ENCODE assay signal across 17 cellular contexts in the genomic region with DNA sequence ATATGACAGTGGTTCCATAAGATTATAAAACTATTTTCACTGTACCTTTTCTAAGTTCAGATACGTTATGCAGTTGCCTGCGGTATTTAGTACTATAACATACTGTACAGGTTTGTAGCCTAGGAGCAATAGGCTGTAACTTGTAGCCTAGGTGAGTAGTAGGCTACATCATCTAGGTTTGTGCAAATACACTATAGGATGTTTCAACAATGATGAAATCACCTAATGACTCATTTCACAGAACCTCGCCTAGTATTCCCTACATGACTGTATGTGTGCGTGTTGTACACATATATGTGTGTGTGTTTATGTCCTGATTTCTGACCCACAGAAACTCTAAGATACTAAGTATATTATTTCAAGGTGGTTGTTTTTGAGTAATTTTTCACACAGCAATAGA.
DNase-seq lines count a peak whose midpoint lies in the region; ATAC-seq and FAIRE-seq lines count a peak whose summit lies in the region.
"Had no signal": no experiment of that assay in that cellular context is flagged by ENCODE, and none has a peak within 500 bp of the region (broad histone marks: within the 10 kb centered on the region; RNA-seq: fewer than 3 reads in every experiment).

No MANE protein-coding gene starts in this region.

- H3K27ac Mint-ChIP-seq in activated T-cell treated with anti-CD3 and anti-CD28 coated beads, Interleukin-2, amount 50 U/mL, for 72 hours = no peak overlapping the region
- no peak overlapping the region for H3K27ac Mint-ChIP-seq in stimulated activated naive CD8-positive, alpha-beta T cell treated with anti-CD3 and anti-CD28 coated beads, Interleukin-15, amount 100 ng/mL, for 72 hours
- H3K27ac Mint-ChIP-seq: nephron progenitor cell had no signal

- no peak overlapping the region for H3K4me3 Mint-ChIP-seq in activated T-cell treated with anti-CD3 and anti-CD28 coated beads, Interleukin-2, amount 50 U/mL, for 72 hours
- H3K4me3 Mint-ChIP-seq in stimulated activated naive CD8-positive, alpha-beta T cell treated with anti-CD3 and anti-CD28 coated beads, Interleukin-15, amount 100 ng/mL, for 72 hours = no peak overlapping the region
- H3K4me3 Mint-ChIP-seq: nephron progenitor cell had no signal

- FAIRE-seq in RCC 7860 (lab: Jason Lieb, UNC) = no peak

- no peaks in the 10 kb centered on the region for H3K9me3 Mint-ChIP-seq in activated T-cell treated with anti-CD3 and anti-CD28 coated beads, Interleukin-2, amount 50 U/mL, for 72 hours
- H3K9me3 Mint-ChIP-seq in stimulated activated naive CD8-positive, alpha-beta T cell treated with anti-CD3 and anti-CD28 coated beads, Interleukin-15, amount 100 ng/mL, for 72 hours = no peaks in the 10 kb centered on the region
- H3K9me3 Mint-ChIP-seq: nephron progenitor cell had no signal

- H3K4me1 Mint-ChIP-seq in activated T-cell treated with anti-CD3 and anti-CD28 coated beads, Interleukin-2, amount 50 U/mL, for 72 hours (ENCODE audit: low read depth) = no peaks in the 10 kb centered on the region
- H3K4me1 Mint-ChIP-seq in stimulated activated naive CD8-positive, alpha-beta T cell treated with anti-CD3 and anti-CD28 coated beads, Interleukin-15, amount 100 ng/mL, for 72 hours = peaks cover 6% of the 10 kb centered on the region
- H3K4me1 Mint-ChIP-seq: nephron progenitor cell had no signal

- DNase-seq in activated T-cell treated with anti-CD3 and anti-CD28 coated beads, Interleukin-2, amount 50 U/mL, for 72 hours = no peak
- DNase-seq in activated T-cell treated with anti-CD3 and anti-CD28 coated beads for 4 hours (no peak), RCC 7860 (ENCODE audit: low spot score) (peak; percentile 20), germinal center (ENCODE audit: low spot score) (no peak), activated gamma-delta T cell (lab: John Stamatoyannopoulos, UW) (no peak)
- DNase-seq in stimulated activated naive CD8-positive, alpha-beta T cell treated with anti-CD3 and anti-CD28 coated beads, Interleukin-15, amount 100 ng/mL, for 72 hours = no peak
- DNase-seq: activated CD4-positive, CD25-positive, alpha-beta regulatory T cell; activated effector memory CD4-positive, alpha-beta T cell treated with anti-CD3 and anti-CD28 coated beads, Interleukin-2, amount 50 U/mL, for 16 hours; anterior cingulate cortex; NCI-H1048; NCI-H2029 treated with DMSO at 0.1 percent for 48 hours; NCI-H446 treated with DMSO at 0.1 percent for 48 hours; nephron progenitor cell; psoas muscle; spleen had no signal

- ATAC-seq in activated T-cell treated with anti-CD3 and anti-CD28 coated beads, Interleukin-2, amount 50 U/mL, for 72 hours (replicated peaks in 1 of 2) = peak; percentile 85 to 98
- ATAC-seq in esophagus mucosa (peak; percentile 98), HG02642 (IDR thresholded peaks at IDR 0.05; ENCODE audit: poor library complexity, unreplicated experiment) (no peak)
- ATAC-seq in stimulated activated naive CD8-positive, alpha-beta T cell treated with anti-CD3 and anti-CD28 coated beads, Interleukin-15, amount 100 ng/mL, for 72 hours = peak; percentile 74
- ATAC-seq: psoas muscle had no signal

- H3K36me3 Mint-ChIP-seq in activated T-cell treated with anti-CD3 and anti-CD28 coated beads, Interleukin-2, amount 50 U/mL, for 72 hours (ENCODE audit: insufficient read depth in 2 of 2) = no peaks in the 10 kb centered on the region

- peaks cover 12% of the 10 kb centered on the region for H3K27me3 Mint-ChIP-seq in activated T-cell treated with anti-CD3 and anti-CD28 coated beads, Interleukin-2, amount 50 U/mL, for 72 hours (ENCODE audit: low read depth)
- H3K27me3 Mint-ChIP-seq in stimulated activated naive CD8-positive, alpha-beta T cell treated with anti-CD3 and anti-CD28 coated beads, Interleukin-15, amount 100 ng/mL, for 72 hours = peaks cover 8% of the 10 kb centered on the region
